In the genomic region with DNA sequence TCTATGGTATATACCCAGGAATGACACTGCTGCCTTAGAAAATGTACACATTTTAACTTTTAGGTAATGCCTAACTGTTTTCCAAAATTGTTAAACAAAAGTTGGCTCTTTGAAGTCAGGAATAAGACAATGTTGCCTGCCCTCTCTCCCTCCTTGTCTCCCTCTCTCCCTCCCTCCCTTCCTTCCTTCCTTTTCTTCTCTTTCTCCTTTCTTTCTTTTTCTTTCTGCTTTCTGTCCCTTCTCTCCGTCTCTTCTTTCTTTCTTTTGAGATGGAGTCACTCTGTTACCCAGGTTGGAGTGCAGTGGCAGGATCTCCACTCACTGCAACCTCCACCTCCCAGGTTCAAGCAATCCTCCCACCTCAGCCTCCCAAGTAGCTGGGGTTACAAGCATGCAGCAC, we compare ENCODE assay signal across 16 cellular contexts.
DNase-seq lines count a peak whose midpoint lies in the region; ATAC-seq lines count a peak whose summit lies in the region.
"Had no signal": no experiment of that assay in that cellular context is flagged by ENCODE, and none has a peak within 500 bp of the region (broad histone marks: within the 10 kb centered on the region; RNA-seq: fewer than 3 reads in every experiment).

No MANE protein-coding gene starts in this region.

- intact Hi-C loops in dendritic cell treated with granulocyte-macrophage colony-stimulating factor and Interleukin-4, amounts not matched to agents 40 ng/mL and 50 ng/mL, for 4 days (cut with micrococcal nuclease): loop anchor here (5.0 kb wide), 2 partner anchors 192 to 267 kb away; no protein-coding TSS in a partner anchor

- H3K4me3 Mint-ChIP-seq in dendritic cell treated with granulocyte-macrophage colony-stimulating factor and Interleukin-4, amounts not matched to agents 40 ng/mL and 50 ng/mL, for 4 days: no peak overlapping the region
- no peak overlapping the region for H3K4me3 Mint-ChIP-seq in memory B cell
- H3K4me3 Mint-ChIP-seq: B cell; CD4-positive, alpha-beta T cell; CD8-positive, alpha-beta T cell had no signal

- H3K9me3 Mint-ChIP-seq in dendritic cell treated with granulocyte-macrophage colony-stimulating factor and Interleukin-4, amounts not matched to agents 40 ng/mL and 50 ng/mL, for 4 days: no peaks in the 10 kb centered on the region
- H3K9me3 Mint-ChIP-seq in memory B cell: no peaks in the 10 kb centered on the region
- H3K9me3 Mint-ChIP-seq: CD4-positive, alpha-beta T cell; CD8-positive, alpha-beta T cell had no signal

- H3K27ac Mint-ChIP-seq in dendritic cell treated with granulocyte-macrophage colony-stimulating factor and Interleukin-4, amounts not matched to agents 40 ng/mL and 50 ng/mL, for 4 days: peak overlapping the region; percentile 7
- peak overlapping the region; percentile 14 for H3K27ac Mint-ChIP-seq in memory B cell
- H3K27ac Mint-ChIP-seq: B cell; CD4-positive, alpha-beta T cell; CD8-positive, alpha-beta T cell had no signal

- ATAC-seq in memory B cell (ENCODE audit: low read depth) (no peak), HG02852 (IDR thresholded peaks at IDR 0.05; ENCODE audit: unreplicated experiment) (no peak)
- ATAC-seq: CD8-positive, alpha-beta T cell had no signal

- DNase-seq in memory B cell (ENCODE audit: low spot score in 2 of 2) (no peak), DMS79 (lab: John Stamatoyannopoulos, UW) (no peak), COLO668 (lab: John Stamatoyannopoulos, UW; ENCODE audit: unreplicated experiment) (no peak)
- DNase-seq: 8988T; AML-193; CD4-positive, alpha-beta T cell; CD8-positive, alpha-beta T cell; COR-L47; DMS 273 treated with DMSO at 0.1 percent for 48 hours; DMS153; DMS53; DMS79 treated with DMSO at 0.1 percent for 48 hours; GF-D8 had no signal

- H3K27me3 Mint-ChIP-seq in dendritic cell treated with granulocyte-macrophage colony-stimulating factor and Interleukin-4, amounts not matched to agents 40 ng/mL and 50 ng/mL, for 4 days: no peaks in the 10 kb centered on the region
- no peaks in the 10 kb centered on the region for H3K27me3 Mint-ChIP-seq in memory B cell
- H3K27me3 Mint-ChIP-seq: B cell had no signal

- H3K36me3 Mint-ChIP-seq in dendritic cell treated with granulocyte-macrophage colony-stimulating factor and Interleukin-4, amounts not matched to agents 40 ng/mL and 50 ng/mL, for 4 days (ENCODE audit: low read depth): peaks cover 9% of the 10 kb centered on the region
- H3K36me3 Mint-ChIP-seq in memory B cell: no peaks in the 10 kb centered on the region

- H3K4me1 Mint-ChIP-seq in dendritic cell treated with granulocyte-macrophage colony-stimulating factor and Interleukin-4, amounts not matched to agents 40 ng/mL and 50 ng/mL, for 4 days (ENCODE audit: low read depth): peaks cover 5% of the 10 kb centered on the region
- H3K4me1 Mint-ChIP-seq in memory B cell: peaks cover 16% of the 10 kb centered on the region
